In the genomic region with DNA sequence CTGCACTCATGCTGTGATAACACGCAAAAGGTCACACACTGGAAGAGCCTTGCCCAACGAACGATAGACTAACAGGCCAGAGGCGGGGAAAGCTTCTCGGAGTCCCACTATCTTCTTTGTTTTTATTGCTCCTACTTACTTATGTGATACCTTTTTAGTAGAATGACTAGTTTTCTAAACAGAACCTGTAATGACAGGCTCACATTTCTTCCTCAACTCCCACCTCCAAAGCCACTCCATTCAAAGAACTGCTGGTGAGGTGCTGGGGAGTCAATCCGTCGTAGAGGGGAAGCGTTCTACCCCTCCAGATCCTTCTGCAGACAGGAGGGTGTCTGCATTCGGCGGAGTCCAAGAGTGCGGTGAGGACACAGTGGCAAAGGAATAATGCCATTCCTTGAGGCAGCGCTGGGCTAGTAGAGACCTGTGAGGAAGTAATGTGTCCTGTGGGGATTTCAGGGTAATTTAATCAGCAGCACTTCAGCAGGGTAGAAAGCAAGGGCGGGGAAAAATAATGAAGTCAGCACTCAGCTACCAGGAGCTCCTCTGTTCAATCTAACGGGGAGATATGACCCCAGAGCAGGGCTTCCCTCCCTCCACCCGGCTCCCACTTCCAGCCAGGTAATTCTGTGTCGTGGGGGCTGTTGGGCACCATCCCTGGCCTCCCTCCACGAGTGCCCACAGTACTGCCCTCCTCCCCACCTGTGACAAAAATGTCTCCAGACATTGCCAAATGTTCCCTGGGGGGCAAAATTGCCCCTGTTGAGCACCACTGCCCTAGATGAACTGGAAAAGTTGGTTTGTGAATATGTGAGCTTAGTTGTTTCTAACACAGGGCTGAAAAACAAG, we compare ENCODE assay signal across 20 cellular contexts. TPM values are rescaled to one million over a fixed set of nuclear protein-coding genes. Genes with fewer than 3 reads are reported as not detected.
DNase-seq lines count a peak whose midpoint lies in the region; ATAC-seq and TF ChIP-seq lines count a peak whose summit lies in the region.
"Had no signal": no experiment of that assay in that cellular context is flagged by ENCODE, and none has a peak within 500 bp of the region (broad histone marks: within the 10 kb centered on the region; RNA-seq: fewer than 3 reads in every experiment).

No MANE protein-coding gene starts in this region.

- H3K4me1 ChIP-seq in esophagus squamous epithelium (peaks cover 7 to 51% (median 25%) of the 10 kb centered on the region in 3 donors), vagina (peaks cover 37% of the 10 kb centered on the region)
- H3K4me1 ChIP-seq: Caco-2, uterus had no signal

- DNase-seq in activated naive CD8-positive, alpha-beta T cell treated with anti-CD3 and anti-CD28 coated beads, Interleukin-2, amount 50 U/mL, for 24 hours: no peak
- DNase-seq in activated naive CD8-positive, alpha-beta T cell treated with anti-CD3 and anti-CD28 coated beads for 36 hours: no peak
- peak; percentile 9 for DNase-seq in NCI-H526 treated with DMSO at 0.1 percent for 48 hours (lab: John Stamatoyannopoulos, UW)
- no peak for DNase-seq in esophagus squamous epithelium (lab: John Stamatoyannopoulos, UW)
- DNase-seq in vagina (ENCODE audit: extremely low spot score in 2 of 2): no peak
- DNase-seq in AG08396 (ENCODE audit: low spot score): no peak
- no peak for DNase-seq in naive thymus-derived CD8-positive, alpha-beta T cell
- DNase-seq: amniotic stem cell; Caco-2; GF-D8; lower lobe of right lung; naive thymus-derived CD4-positive, alpha-beta T cell; NCI-H1694; NCI-H748 treated with DMSO at 0.1 percent for 48 hours; Peyer's patch; stimulated activated CD4-positive, alpha-beta T cell treated with anti-CD3 and anti-CD28 coated beads, Interleukin-12 subunit alpha, Interleukin-12 subunit beta, amount 100 ng/mL, for 4 hours; stomach; uterus had no signal

- 45 to 58% methylated on average over 17 of the region's 17 CpGs for WGBS in esophagus squamous epithelium, 2 donors

- no peak overlapping the region for H3K4me3 Mint-ChIP-seq in activated naive CD8-positive, alpha-beta T cell treated with anti-CD3 and anti-CD28 coated beads, Interleukin-2, amount 50 U/mL, for 24 hours
- no peak overlapping the region for H3K4me3 Mint-ChIP-seq in activated naive CD8-positive, alpha-beta T cell treated with anti-CD3 and anti-CD28 coated beads for 36 hours
- no peak overlapping the region for H3K4me3 Mint-ChIP-seq in naive thymus-derived CD8-positive, alpha-beta T cell
- H3K4me3 Mint-ChIP-seq: GM23338; naive thymus-derived CD4-positive, alpha-beta T cell had no signal

- TF ChIP-seq POLR2A in esophagus squamous epithelium (IDR thresholded peaks at IDR 0.05) (no peak), vagina (IDR thresholded peaks at IDR 0.05) (no peak)

- no peaks in the 10 kb centered on the region for H3K27me3 Mint-ChIP-seq in activated naive CD8-positive, alpha-beta T cell treated with anti-CD3 and anti-CD28 coated beads, Interleukin-2, amount 50 U/mL, for 24 hours
- peaks cover 11% of the 10 kb centered on the region for H3K27me3 Mint-ChIP-seq in activated naive CD8-positive, alpha-beta T cell treated with anti-CD3 and anti-CD28 coated beads for 36 hours
- peaks cover 0 to 8% (median 0%) of the 10 kb centered on the region in 5 donors for H3K27me3 Mint-ChIP-seq in naive thymus-derived CD8-positive, alpha-beta T cell

- peaks cover 10% of the 10 kb centered on the region for H3K4me1 Mint-ChIP-seq in activated naive CD8-positive, alpha-beta T cell treated with anti-CD3 and anti-CD28 coated beads, Interleukin-2, amount 50 U/mL, for 24 hours
- peaks cover 8% of the 10 kb centered on the region for H3K4me1 Mint-ChIP-seq in activated naive CD8-positive, alpha-beta T cell treated with anti-CD3 and anti-CD28 coated beads for 36 hours
- peaks cover 7 to 16% (median 12%) of the 10 kb centered on the region in 4 donors for H3K4me1 Mint-ChIP-seq in naive thymus-derived CD8-positive, alpha-beta T cell

- H3K4me3 ChIP-seq in esophagus squamous epithelium (no peak overlapping the region), vagina (no peak overlapping the region)
- H3K4me3 ChIP-seq: GM23338, lower lobe of right lung, Peyer's patch, stomach, uterus had no signal

- TF ChIP-seq CTCF in esophagus squamous epithelium (IDR thresholded peaks at IDR 0.05) (no peak), vagina (IDR thresholded peaks at IDR 0.05) (no peak)

- peak overlapping the region in 3 of 4 donors; percentile 7 to 47 (median 23) for H3K27ac ChIP-seq in esophagus squamous epithelium
- peak overlapping the region; percentile 33 for H3K27ac ChIP-seq in vagina
- H3K27ac ChIP-seq: lower lobe of right lung, Peyer's patch, stomach, uterus had no signal

- H3K27me3 ChIP-seq in esophagus squamous epithelium (peaks cover 0 to 25% (median 2%) of the 10 kb centered on the region in 4 donors), vagina (no peaks in the 10 kb centered on the region)
- H3K27me3 ChIP-seq: Peyer's patch, uterus had no signal

- POLR2A ChIA-PET in naive thymus-derived CD8-positive, alpha-beta T cell (lab: Charles Lee): no interaction called here

- intact Hi-C loops in esophagus squamous epithelium (cut with DNase I) (no loop called here), vagina (cut with DNase I) (no loop called here)

- H3K9me3 ChIP-seq in esophagus squamous epithelium (no peaks in the 10 kb centered on the region), vagina (no peaks in the 10 kb centered on the region)
- H3K9me3 ChIP-seq: Caco-2, lower lobe of right lung, Peyer's patch, stomach, uterus had no signal

- H3K36me3 Mint-ChIP-seq in activated naive CD8-positive, alpha-beta T cell treated with anti-CD3 and anti-CD28 coated beads, Interleukin-2, amount 50 U/mL, for 24 hours (ENCODE audit: low read depth): peaks cover 15% of the 10 kb centered on the region
- H3K36me3 Mint-ChIP-seq in activated naive CD8-positive, alpha-beta T cell treated with anti-CD3 and anti-CD28 coated beads for 36 hours: peaks cover 3% of the 10 kb centered on the region
- H3K36me3 Mint-ChIP-seq in naive thymus-derived CD8-positive, alpha-beta T cell: peaks cover 0 to 30% (median 2%) of the 10 kb centered on the region in 3 donors

- H3K27ac Mint-ChIP-seq in activated naive CD8-positive, alpha-beta T cell treated with anti-CD3 and anti-CD28 coated beads, Interleukin-2, amount 50 U/mL, for 24 hours: peak overlapping the region; percentile 3
- no peak overlapping the region for H3K27ac Mint-ChIP-seq in activated naive CD8-positive, alpha-beta T cell treated with anti-CD3 and anti-CD28 coated beads for 36 hours
- H3K27ac Mint-ChIP-seq in naive thymus-derived CD8-positive, alpha-beta T cell: peak overlapping the region in 5 of 10 donors; percentile 8 to 65 (median 33)
- H3K27ac Mint-ChIP-seq: GM23338 had no signal

- ATAC-seq in activated naive CD8-positive, alpha-beta T cell treated with anti-CD3 and anti-CD28 coated beads, Interleukin-2, amount 50 U/mL, for 24 hours: no peak
- ATAC-seq in naive thymus-derived CD8-positive, alpha-beta T cell: no peak
- no peak for ATAC-seq in HG03460 (IDR thresholded peaks at IDR 0.05; ENCODE audit: unreplicated experiment)
- ATAC-seq: GM23338; lower lobe of right lung; naive thymus-derived CD4-positive, alpha-beta T cell had no signal

- peaks cover 0 to 28% (median 0%) of the 10 kb centered on the region in 3 donors for H3K36me3 ChIP-seq in esophagus squamous epithelium
- peaks cover 0 to 11% of the 10 kb centered on the region in 2 donors for H3K36me3 ChIP-seq in vagina
- H3K36me3 ChIP-seq: uterus had no signal

- no peaks in the 10 kb centered on the region for H3K9me3 Mint-ChIP-seq in activated naive CD8-positive, alpha-beta T cell treated with anti-CD3 and anti-CD28 coated beads, Interleukin-2, amount 50 U/mL, for 24 hours
- H3K9me3 Mint-ChIP-seq in activated naive CD8-positive, alpha-beta T cell treated with anti-CD3 and anti-CD28 coated beads for 36 hours: no peaks in the 10 kb centered on the region
- H3K9me3 Mint-ChIP-seq in naive thymus-derived CD8-positive, alpha-beta T cell: no peaks in the 10 kb centered on the region
- H3K9me3 Mint-ChIP-seq: GM23338 had no signal

RNA-seq across cellular contexts. Expression of a gene that starts 25.2 kb away (rescaled TPM):
- 10 to 100 TPM; 25.4 to 28.0 TPM for total RNA-seq in activated naive CD8-positive, alpha-beta T cell treated with anti-CD3 and anti-CD28 coated beads for 36 hours
- total RNA-seq in esophagus squamous epithelium (10 to 100 TPM; 14.6 to 25.5 (median 19.1) TPM), vagina (9.1 TPM)
- 10 to 100 TPM; 23.6 to 24.2 TPM for total RNA-seq in naive thymus-derived CD8-positive, alpha-beta T cell
- polyA plus RNA-seq in naive thymus-derived CD8-positive, alpha-beta T cell: 10 to 100 TPM; 14.6 to 18.9 (median 16.3) TPM

RNA-seq across cellular contexts. Expression of a gene that starts 25.4 kb away (rescaled TPM):
- 10 to 100 TPM; 14.8 to 16.9 TPM for total RNA-seq in activated naive CD8-positive, alpha-beta T cell treated with anti-CD3 and anti-CD28 coated beads for 36 hours
- total RNA-seq in esophagus squamous epithelium (under 1 TPM in 2 of 4 donors, not detected in 2; 0.26 to 0.38 TPM), vagina (6.4 TPM)
- total RNA-seq in naive thymus-derived CD8-positive, alpha-beta T cell: 1 to 10 TPM; 6.8 to 7.2 TPM
- polyA plus RNA-seq in naive thymus-derived CD8-positive, alpha-beta T cell: 1 to 10 TPM; 1.9 to 2.4 (median 2.4) TPM
